21 cellular contexts compared by ENCODE assay signal in genomic region chr16:894136-894535, GRCh38.
DNase-seq lines count a peak whose midpoint lies in the region; ATAC-seq and TF ChIP-seq lines count a peak whose summit lies in the region.
"Had no signal": no experiment of that assay in that cellular context is flagged by ENCODE, and none has a peak within 500 bp of the region (broad histone marks: within the 10 kb centered on the region; RNA-seq: fewer than 3 reads in every experiment).

No MANE protein-coding gene starts in this region.

- H3K4me1 ChIP-seq in HEK293 (ENCODE audit: control insufficient read depth, insufficient read depth, low read length) (no peaks in the 10 kb centered on the region), endodermal cell (ENCODE audit: control insufficient read depth, insufficient read depth, low read length) (no peaks in the 10 kb centered on the region)
- H3K4me1 ChIP-seq: Caco-2 had no signal

- no peaks in the 10 kb centered on the region for H3K27me3 ChIP-seq in endodermal cell (ENCODE audit: control insufficient read depth, insufficient read depth, low read length, poor library complexity, severe bottlenecking)

- H3K36me3 Mint-ChIP-seq in activated naive CD8-positive, alpha-beta T cell treated with anti-CD3 and anti-CD28 coated beads, Interleukin-2, amount 10 ng/mL, durations not matched to agents 7 days and 5 days, result no peaks in the 10 kb centered on the region
- no peaks in the 10 kb centered on the region for H3K36me3 Mint-ChIP-seq in activated naive CD8-positive, alpha-beta T cell treated with anti-CD3 and anti-CD28 coated beads for 36 hours
- H3K36me3 Mint-ChIP-seq in neural crest cell (ENCODE audit: low read depth) (no peaks in the 10 kb centered on the region), endodermal cell (ENCODE audit: low read depth) (no peaks in the 10 kb centered on the region)

- ATAC-seq in activated naive CD8-positive, alpha-beta T cell treated with anti-CD3 and anti-CD28 coated beads, Interleukin-2, amount 10 ng/mL, durations not matched to agents 7 days and 5 days (ENCODE audit: low read depth), result no peak
- ATAC-seq in HG03520 (IDR thresholded peaks at IDR 0.05; ENCODE audit: unreplicated experiment), result no peak
- ATAC-seq: CD8-positive, alpha-beta T cell; PC-3 had no signal

- no peak for DNase-seq in activated naive CD8-positive, alpha-beta T cell treated with anti-CD3 and anti-CD28 coated beads, Interleukin-2, amount 10 ng/mL, durations not matched to agents 7 days and 5 days
- DNase-seq in activated naive CD8-positive, alpha-beta T cell treated with anti-CD3 and anti-CD28 coated beads for 36 hours, result no peak
- DNase-seq in neural crest cell (ENCODE audit: low read depth, low spot score) (no peak), substantia nigra (lab: John Stamatoyannopoulos, UW) (peak in 6 of 49 donors; percentile 9 to 31 (median 26)), endodermal cell (no peak)
- DNase-seq: KBM-7; MV-4-11; NCI-H1105; NCI-H1436 treated with DMSO at 0.1 percent for 48 hours; NCI-H1930; NCI-H2107; NCI-H748 treated with DMSO at 0.1 percent for 48 hours; NK-92 treated with Interleukin-12 subunit alpha and Interleukin-12 subunit beta, amount 100 ng/mL, for 24 hours; PC-3 had no signal

- POLR2A ChIA-PET in activated naive CD8-positive, alpha-beta T cell treated with anti-CD3 and anti-CD28 coated beads, Interleukin-2, amount 10 ng/mL, durations not matched to agents 7 days and 5 days (lab: Charles Lee), result no interaction called here
- POLR2A ChIA-PET in HEK293 (lab: Yijun Ruan, JAX), result no interaction called here

- H3K4me3 ChIP-seq in HEK293 (ENCODE audit: low read depth, low read length) (no peak overlapping the region), endodermal cell (ENCODE audit: low read length) (no peak overlapping the region)

- no peaks in the 10 kb centered on the region for H3K36me3 ChIP-seq in HEK293 (ENCODE audit: control insufficient read depth in 2 of 2, insufficient read depth in 1 of 2, low read length in 2 of 2)
- no peaks in the 10 kb centered on the region for H3K36me3 ChIP-seq in endodermal cell (ENCODE audit: control insufficient read depth, insufficient read depth, low read length)

- H3K9me3 ChIP-seq in HEK293 (ENCODE audit: control insufficient read depth, insufficient read depth, low read depth, low read length) (no peaks in the 10 kb centered on the region), endodermal cell (ENCODE audit: control insufficient read depth, low read length) (no peaks in the 10 kb centered on the region)
- H3K9me3 ChIP-seq: Caco-2 had no signal

- H3K27me3 Mint-ChIP-seq in activated naive CD8-positive, alpha-beta T cell treated with anti-CD3 and anti-CD28 coated beads, Interleukin-2, amount 10 ng/mL, durations not matched to agents 7 days and 5 days, result no peaks in the 10 kb centered on the region
- H3K27me3 Mint-ChIP-seq in activated naive CD8-positive, alpha-beta T cell treated with anti-CD3 and anti-CD28 coated beads for 36 hours, result no peaks in the 10 kb centered on the region
- H3K27me3 Mint-ChIP-seq in neural crest cell (ENCODE audit: low read depth) (no peaks in the 10 kb centered on the region), endodermal cell (ENCODE audit: insufficient read depth) (no peaks in the 10 kb centered on the region)
- H3K27me3 Mint-ChIP-seq: B cell had no signal

- H3K9me3 Mint-ChIP-seq in activated naive CD8-positive, alpha-beta T cell treated with anti-CD3 and anti-CD28 coated beads, Interleukin-2, amount 10 ng/mL, durations not matched to agents 7 days and 5 days, result no peaks in the 10 kb centered on the region
- no peaks in the 10 kb centered on the region for H3K9me3 Mint-ChIP-seq in activated naive CD8-positive, alpha-beta T cell treated with anti-CD3 and anti-CD28 coated beads for 36 hours
- no peaks in the 10 kb centered on the region for H3K9me3 Mint-ChIP-seq in neural crest cell
- H3K9me3 Mint-ChIP-seq in endodermal cell, result no peaks in the 10 kb centered on the region
- H3K9me3 Mint-ChIP-seq: CD8-positive, alpha-beta T cell had no signal

- no peaks in the 10 kb centered on the region for H3K4me1 Mint-ChIP-seq in activated naive CD8-positive, alpha-beta T cell treated with anti-CD3 and anti-CD28 coated beads, Interleukin-2, amount 10 ng/mL, durations not matched to agents 7 days and 5 days
- no peaks in the 10 kb centered on the region for H3K4me1 Mint-ChIP-seq in activated naive CD8-positive, alpha-beta T cell treated with anti-CD3 and anti-CD28 coated beads for 36 hours
- H3K4me1 Mint-ChIP-seq in neural crest cell, result peaks cover 19% of the 10 kb centered on the region
- H3K4me1 Mint-ChIP-seq in endodermal cell, result no peaks in the 10 kb centered on the region
- H3K4me1 Mint-ChIP-seq: B cell had no signal

- no peak overlapping the region for H3K4me3 Mint-ChIP-seq in activated naive CD8-positive, alpha-beta T cell treated with anti-CD3 and anti-CD28 coated beads, Interleukin-2, amount 10 ng/mL, durations not matched to agents 7 days and 5 days
- no peak overlapping the region for H3K4me3 Mint-ChIP-seq in activated naive CD8-positive, alpha-beta T cell treated with anti-CD3 and anti-CD28 coated beads for 36 hours
- H3K4me3 Mint-ChIP-seq in neural crest cell (no peak overlapping the region), endodermal cell (no peak overlapping the region)
- H3K4me3 Mint-ChIP-seq: B cell; CD8-positive, alpha-beta T cell had no signal

- TF ChIP-seq CTCF in HEK293 (tag by site-specific recombination; IDR thresholded peaks at IDR 0.05), result no peak
- no peak for TF ChIP-seq CTCF in neural crest cell (conservative IDR thresholded peaks at IDR 0.05)
- TF ChIP-seq CTCF in endodermal cell (conservative IDR thresholded peaks at IDR 0.05), result no peak

- WGBS in endodermal cell (ENCODE audit: insufficient coverage in 1 of 2, insufficient read length in 1 of 2), 2 experiments, result 84 to 88% methylated on average over 5 to 22 of the region's 27 CpGs

- CTCF ChIA-PET in HEK293 (lab: Yijun Ruan, JAX), result no interaction called here

- no peak overlapping the region for H3K9ac ChIP-seq in endodermal cell (ENCODE audit: extremely low read depth, low read length, poor library complexity, severe bottlenecking)

- peak overlapping the region; percentile 19 for H3K27ac Mint-ChIP-seq in activated naive CD8-positive, alpha-beta T cell treated with anti-CD3 and anti-CD28 coated beads, Interleukin-2, amount 10 ng/mL, durations not matched to agents 7 days and 5 days
- no peak overlapping the region for H3K27ac Mint-ChIP-seq in activated naive CD8-positive, alpha-beta T cell treated with anti-CD3 and anti-CD28 coated beads for 36 hours
- H3K27ac Mint-ChIP-seq in neural crest cell (ENCODE audit: unreplicated experiment) (peak overlapping the region; percentile 43), endodermal cell (no peak overlapping the region)
- H3K27ac Mint-ChIP-seq: B cell; CD8-positive, alpha-beta T cell had no signal

- H3K27ac ChIP-seq in HEK293 (ENCODE audit: extremely low read depth, low read depth, low read length) (no peak overlapping the region), substantia nigra (ENCODE audit: low read depth, low read length, poor library complexity, severe bottlenecking) (peak overlapping the region; percentile 67), endodermal cell (ENCODE audit: low read depth, low read length) (no peak overlapping the region)
- H3K27ac ChIP-seq: 22Rv1, C4-2B had no signal

TF ChIP-seq in HEK293, 187 proteins besides CTCF, POLR2A, EP300 and RAD21:
- TF ChIP-seq ZNF776 (tag by site-specific recombination; IDR thresholded peaks at IDR 0.05; ENCODE audit: borderline replicate concordance) (no peak), HOXD13 (CRISPR knock-in tag; IDR thresholded peaks at IDR 0.05; ENCODE audit: borderline replicate concordance) (no peak), BCL11B (tag by site-specific recombination; IDR thresholded peaks at IDR 0.05; ENCODE audit: low read depth) (0 out of 2 replicates have a peak, but pooled peaks have one; percentile 46)

Comparison
In these comparisons a context has a peak if more than half of its experiments do, and no peak if none do; other contexts are left out.
1. H3K27ac Mint-ChIP-seq: peak in activated naive CD8-positive, alpha-beta T cell treated with anti-CD3 and anti-CD28 coated beads, Interleukin-2, amount 10 ng/mL, durations not matched to agents 7 days and 5 days (single experiment) and neural crest cell (single experiment); none in activated naive CD8-positive, alpha-beta T cell treated with anti-CD3 and anti-CD28 coated beads for 36 hours (single experiment) and endodermal cell (single experiment).